14 cellular contexts compared by ENCODE assay signal in genomic region chr4:119068529-119068962, GRCh38.
A peak's percentile ranks its signal among the peaks of the same experiment; 100 is the strongest.
DNase-seq lines count a peak whose midpoint lies in the region; ATAC-seq and TF ChIP-seq lines count a peak whose summit lies in the region.
"Had no signal": no experiment of that assay in that cellular context is flagged by ENCODE, and none has a peak within 500 bp of the region (broad histone marks: within the 10 kb centered on the region; RNA-seq: fewer than 3 reads in every experiment).

No MANE protein-coding gene starts in this region.

- peaks cover 16% of the 10 kb centered on the region for H3K9me3 Mint-ChIP-seq in MCF 10A (ENCODE audit: unreplicated experiment)

- no peak for TF ChIP-seq CTCF in MCF 10A (IDR thresholded peaks at IDR 0.05; ENCODE audit: unreplicated experiment)

- POLR2A ChIA-PET in MCF 10A (lab: Yijun Ruan, JAX), result interaction anchor here (0.7 to 2.8 kb wide), 6 partner anchors 18 to 144 kb away, joined by 3 to 21 read pairs (median 4); partner anchors contain the start of gene USP53

- peak overlapping the region; percentile 60 for H3K4me3 ChIP-seq in HUES48 (ENCODE audit: low read depth, low read length)
- H3K4me3 ChIP-seq: thyroid gland had no signal

- DNase-seq in A172 (ENCODE audit: low spot score) (peak; percentile 2), MCF 10A (ENCODE audit: unreplicated experiment) (peak; percentile 63), left colon (no peak), activated T-cell treated with anti-CD3 and anti-CD28 coated beads for 4 hours (no peak)
- DNase-seq: activated CD4-positive, alpha-beta T cell treated with anti-CD3 and anti-CD28 coated beads for 4 hours; KG1; NCI-H187; NCI-H82; thyroid gland had no signal

- H3K4me3 Mint-ChIP-seq in MCF 10A (ENCODE audit: unreplicated experiment), result no peak overlapping the region

- no peak overlapping the region for H3K9ac ChIP-seq in HUES48 (ENCODE audit: low read depth, low read length)

- H3K27ac ChIP-seq in HUES48 (ENCODE audit: low read depth, low read length), result no peak overlapping the region
- H3K27ac ChIP-seq: thyroid gland had no signal

- H3K27me3 Mint-ChIP-seq in MCF 10A (ENCODE audit: insufficient read depth, unreplicated experiment), result no peaks in the 10 kb centered on the region
- H3K27me3 Mint-ChIP-seq: brain had no signal

- ATAC-seq in left colon (peak; percentile 84), GM19023 (IDR thresholded peaks at IDR 0.05; ENCODE audit: unreplicated experiment) (no peak), GM21528 (IDR thresholded peaks at IDR 0.05; ENCODE audit: low FRiP score, unreplicated experiment) (no peak), HG03045 (IDR thresholded peaks at IDR 0.05; ENCODE audit: unreplicated experiment) (no peak)

- intact Hi-C loops in MCF 10A (cut with micrococcal nuclease), result no loop called here
- intact Hi-C loops in left colon (cut with DNase I, micrococcal nuclease), result no loop called here

- H3K9me3 ChIP-seq in HUES48 (ENCODE audit: control insufficient read depth, insufficient read depth, low read length), result peaks cover 15% of the 10 kb centered on the region
- H3K9me3 ChIP-seq: thyroid gland had no signal

- H3K4me1 Mint-ChIP-seq in MCF 10A (ENCODE audit: insufficient read depth, unreplicated experiment), result peaks cover 25% of the 10 kb centered on the region

- no TSS peak for BruUV-seq in MCF 10A (replicated peaks; lab: Mats Ljungman, UMichigan)

- H3K36me3 ChIP-seq in HUES48 (ENCODE audit: control insufficient read depth, insufficient read depth, low read length), result no peaks in the 10 kb centered on the region
- H3K36me3 ChIP-seq: thyroid gland had no signal

- H3K36me3 Mint-ChIP-seq in MCF 10A (ENCODE audit: insufficient read depth, unreplicated experiment), result no peaks in the 10 kb centered on the region

- CTCF ChIA-PET in MCF 10A (lab: Yijun Ruan, JAX), result interaction anchor here (0.5 to 1.2 kb wide), 4 partner anchors 12 to 71 kb away, joined by 3 to 4 read pairs (median 4); no protein-coding TSS in a partner anchor

- H3K27ac Mint-ChIP-seq in MCF 10A (ENCODE audit: low read depth, unreplicated experiment), result peak overlapping the region; percentile 72

- no peaks in the 10 kb centered on the region for H3K27me3 ChIP-seq in HUES48 (ENCODE audit: control insufficient read depth, insufficient read depth, low read length)
- H3K27me3 ChIP-seq: thyroid gland had no signal

- H3K4me1 ChIP-seq in HUES48 (ENCODE audit: control insufficient read depth, insufficient read depth, low read length), result peaks cover 16% of the 10 kb centered on the region
- H3K4me1 ChIP-seq: thyroid gland had no signal

Comparison
In these comparisons a context has a peak if more than half of its experiments do, and no peak if none do; other contexts are left out.
1. DNase-seq: peak in A172 (single experiment) and MCF 10A (single experiment); none in left colon (0 of 2) and activated T-cell treated with anti-CD3 and anti-CD28 coated beads for 4 hours (single experiment).